14 cellular contexts compared by ENCODE assay signal in genomic region chr16:89197633-89198416, GRCh38. TPM values are rescaled to one million over a fixed set of nuclear protein-coding genes. Genes with fewer than 3 reads are reported as not detected.
A peak's percentile ranks its signal among the peaks of the same experiment; 100 is the strongest.
DNase-seq lines count a peak whose midpoint lies in the region; FAIRE-seq and TF ChIP-seq lines count a peak whose summit lies in the region.
"Had no signal": no experiment of that assay in that cellular context is flagged by ENCODE, and none has a peak within 500 bp of the region (broad histone marks: within the 10 kb centered on the region; RNA-seq: fewer than 3 reads in every experiment).

No MANE protein-coding gene starts in this region.

- H3K4me3 ChIP-seq in HEK293 (ENCODE audit: low read depth, low read length) (no peak overlapping the region), MG63 (no peak overlapping the region), small intestine (ENCODE audit: low read depth in 1 of 2, low read length in 2 of 2) (no peak overlapping the region)

- no peaks in the 10 kb centered on the region for H3K36me3 Mint-ChIP-seq in chondrocyte (ENCODE audit: low read depth)

- H3K36me3 ChIP-seq in HEK293 (ENCODE audit: control insufficient read depth in 2 of 2, insufficient read depth in 1 of 2, low read length in 2 of 2) (no peaks in the 10 kb centered on the region), MG63 (no peaks in the 10 kb centered on the region), small intestine (ENCODE audit: control insufficient read depth in 2 of 2, insufficient read depth in 2 of 2, low read length in 2 of 2) (no peaks in the 10 kb centered on the region)

- POLR2A ChIA-PET in HEK293 (lab: Yijun Ruan, JAX): interaction anchor here (0.6 to 0.9 kb wide), 2 partner anchors 298 to 340 kb away, joined by 3 to 5 read pairs; no protein-coding TSS in a partner anchor

- DNase-seq in NCI-H2196 (lab: John Stamatoyannopoulos, UW; ENCODE audit: unreplicated experiment) (peak; percentile 13), NCI-H2196 treated with DMSO at 0.1 percent for 48 hours (lab: John Stamatoyannopoulos, UW; ENCODE audit: unreplicated experiment) (no peak), chondrocyte (ENCODE audit: low spot score) (peak; percentile 88), posterior vena cava (ENCODE audit: low spot score) (peak; percentile 81), SW 1271 (lab: John Stamatoyannopoulos, UW) (no peak), MG63 (no peak), small intestine (no peak)
- DNase-seq: NCI-H2081, NCI-H226, NCI-H526 treated with DMSO at 0.1 percent for 48 hours, PC-3 had no signal

- no peak overlapping the region for H3K27ac Mint-ChIP-seq in chondrocyte (ENCODE audit: unreplicated experiment)

- H3K27ac ChIP-seq in HEK293 (ENCODE audit: extremely low read depth, low read depth, low read length): no peak overlapping the region
- H3K27ac ChIP-seq in small intestine (ENCODE audit: low read depth in 1 of 2, low read length in 1 of 2): no peak overlapping the region
- H3K27ac ChIP-seq: 22Rv1 had no signal

- H3K4me3 Mint-ChIP-seq in chondrocyte (ENCODE audit: unreplicated experiment): no peak overlapping the region

- H3K9me3 Mint-ChIP-seq in chondrocyte (ENCODE audit: low read depth): peaks cover 2% of the 10 kb centered on the region

- H3K4me1 ChIP-seq in HEK293 (ENCODE audit: control insufficient read depth, insufficient read depth, low read length) (no peaks in the 10 kb centered on the region), small intestine (ENCODE audit: control insufficient read depth in 2 of 2, insufficient read depth in 1 of 2, low read depth in 1 of 2, low read length in 1 of 2) (peaks cover 4 to 7% of the 10 kb centered on the region in 2 donors)

- H3K9me3 ChIP-seq in HEK293 (ENCODE audit: control insufficient read depth, insufficient read depth, low read depth, low read length) (no peaks in the 10 kb centered on the region), MG63 (no peaks in the 10 kb centered on the region), small intestine (ENCODE audit: control insufficient read depth, low read depth) (no peaks in the 10 kb centered on the region)

- intact Hi-C loops in posterior vena cava (cut with DNase I): no loop called here

- H3K27me3 ChIP-seq in MG63 (peaks cover 3% of the 10 kb centered on the region), small intestine (ENCODE audit: control insufficient read depth in 2 of 2, insufficient read depth in 2 of 2, low read length in 2 of 2) (peaks cover 15 to 26% of the 10 kb centered on the region in 2 donors)

- 81 to 86% (median 85%) methylated on average over 24 to 26 of the region's 26 CpGs for WGBS in small intestine, 3 donors

- no peak for FAIRE-seq in small intestine (lab: Jason Lieb, UNC)

- peaks cover 7% of the 10 kb centered on the region for H3K4me1 Mint-ChIP-seq in chondrocyte (ENCODE audit: low read depth)

- CTCF ChIA-PET in HEK293 (lab: Yijun Ruan, JAX): interaction anchor here (0.6 kb wide), 4 partner anchors 31 to 491 kb away, joined by 3 read pairs; no protein-coding TSS in a partner anchor

- H3K27me3 Mint-ChIP-seq in chondrocyte (ENCODE audit: low read depth): peaks cover 18% of the 10 kb centered on the region

- TF ChIP-seq CTCF in HEK293 (tag by site-specific recombination; IDR thresholded peaks at IDR 0.05): no peak
- TF ChIP-seq CTCF in chondrocyte (IDR thresholded peaks at IDR 0.05): no peak

TF ChIP-seq in HEK293, 187 proteins besides CTCF, POLR2A, EP300 and RAD21:
- TF ChIP-seq ZIC2 (tag by site-specific recombination; IDR thresholded peaks at IDR 0.05) (peak; percentile 87), GLIS2 (tag by site-specific recombination; IDR thresholded peaks at IDR 0.05) (0 out of 2 replicates have a peak, but pooled peaks have one; percentile 16), ZNF792 (tag by site-specific recombination; IDR thresholded peaks at IDR 0.05) (no peak)

RNA-seq across cellular contexts. Expression of gene SLC22A31, which starts 2.5 kb away (rescaled TPM):
- 0.40 to 0.94 TPM in 2 of 3 replicates, not detected in the other for total RNA-seq in chondrocyte
- 1 to 10 TPM in 1 of 2 donors, not detected in 1; 4.5 TPM for total RNA-seq in posterior vena cava
- total RNA-seq in MG63 (2014; rRNA removed; shearing (Covaris generic); ENCODE audit: low replicate concordance): 0.39 and 0.72 TPM in 2 replicates
- polyA plus RNA-seq in small intestine: 1 to 10 TPM in 2 of 3 donors, under 1 TPM in 1; 0.67 to 2.4 (median 1.2) TPM
- total RNA-seq: H4 had no signal

RNA-seq across cellular contexts. Expression of gene ZNF778, which starts 19.7 kb away (rescaled TPM):
- 5.8 to 7.7 TPM (median 6.6 TPM) in 3 replicates for total RNA-seq in chondrocyte
- 1 to 10 TPM; 8.4 to 9.3 TPM for total RNA-seq in posterior vena cava
- total RNA-seq in MG63 (2014; rRNA removed; shearing (Covaris generic); ENCODE audit: low replicate concordance): 1.8 and 5.1 TPM in 2 replicates
- 1 to 10 TPM in 2 of 3 donors, under 1 TPM in 1; 0.89 to 1.2 (median 1.1) TPM for polyA plus RNA-seq in small intestine

RNA-seq across cellular contexts. Expression of gene CDH15, which starts 26.3 kb away (rescaled TPM):
- 0.20 to 0.23 TPM in 2 of 3 replicates, not detected in the other for total RNA-seq in chondrocyte
- under 1 TPM in 1 of 2 donors, not detected in 1; 0.46 TPM for total RNA-seq in posterior vena cava
- total RNA-seq in MG63 (2014; rRNA removed; shearing (Covaris generic); ENCODE audit: low replicate concordance): 1.3 and 4.4 TPM in 2 replicates
- polyA plus RNA-seq in small intestine: under 1 TPM in 1 of 3 donors, not detected in 2; 0.04 TPM

Comparison
In these comparisons a context has a peak if more than half of its experiments do, and no peak if none do; other contexts are left out.
1. DNase-seq: peak in NCI-H2196 (single experiment), chondrocyte (single experiment) and posterior vena cava (single experiment); none in NCI-H2196 treated with DMSO at 0.1 percent for 48 hours (single experiment), SW 1271 (0 of 2), MG63 (single experiment) and small intestine (single experiment).